8 cellular contexts compared by ENCODE assay signal in genomic region chr2:84495539-84496146, GRCh38. TPM values are rescaled to one million over a fixed set of nuclear protein-coding genes. Genes with fewer than 3 reads are reported as not detected.
DNase-seq lines count a peak whose midpoint lies in the region; ATAC-seq and TF ChIP-seq lines count a peak whose summit lies in the region.

No MANE protein-coding gene starts in this region.

- no peaks in the 10 kb centered on the region for H3K36me3 Mint-ChIP-seq in activated CD4-positive, alpha-beta memory T cell treated with anti-CD3 and anti-CD28 coated beads, Interleukin-2, amount 10 ng/mL, durations not matched to agents 7 days and 5 days (ENCODE audit: low read depth)
- no peaks in the 10 kb centered on the region for H3K36me3 Mint-ChIP-seq in activated CD4-positive, alpha-beta memory T cell treated with anti-CD3 and anti-CD28 coated beads for 36 hours

- H3K4me1 ChIP-seq in PC-9 (replicated peaks; ENCODE audit: insufficient read depth): no peaks in the 10 kb centered on the region

- H4K20me1 ChIP-seq in PC-9 (ENCODE audit: insufficient read depth): no peaks in the 10 kb centered on the region

- in situ Hi-C loops in brain microvascular endothelial cell (cut with HindIII; ENCODE audit: low pct_ligation_motif_present, low sequenced_read_pairs): no loop called here

- H3K27me3 ChIP-seq in PC-9 (ENCODE audit: insufficient read depth, low read depth) (no peaks in the 10 kb centered on the region), brain microvascular endothelial cell (replicated peaks) (no peaks in the 10 kb centered on the region)

- H3K9me3 Mint-ChIP-seq in activated CD4-positive, alpha-beta memory T cell treated with anti-CD3 and anti-CD28 coated beads, Interleukin-2, amount 10 ng/mL, durations not matched to agents 7 days and 5 days: no peaks in the 10 kb centered on the region
- H3K9me3 Mint-ChIP-seq in activated CD4-positive, alpha-beta memory T cell treated with anti-CD3 and anti-CD28 coated beads for 36 hours: no peaks in the 10 kb centered on the region
- peaks cover 0 to 6% of the 10 kb centered on the region in 2 donors for H3K9me3 Mint-ChIP-seq in stimulated activated naive CD8-positive, alpha-beta T cell treated with anti-CD3 and anti-CD28 coated beads, Interleukin-15, amount 100 ng/mL, for 72 hours

- no peak overlapping the region for H3K27ac ChIP-seq in PC-9
- no peak overlapping the region for H3K27ac ChIP-seq in brain microvascular endothelial cell

- no peak overlapping the region for H2AFZ ChIP-seq in PC-9

- H3F3A ChIP-seq in PC-9 (ENCODE audit: insufficient read depth, low read depth): no peaks in the 10 kb centered on the region

- H3K4me1 Mint-ChIP-seq in activated CD4-positive, alpha-beta memory T cell treated with anti-CD3 and anti-CD28 coated beads, Interleukin-2, amount 10 ng/mL, durations not matched to agents 7 days and 5 days: peaks cover 12% of the 10 kb centered on the region
- peaks cover 17% of the 10 kb centered on the region for H3K4me1 Mint-ChIP-seq in activated CD4-positive, alpha-beta memory T cell treated with anti-CD3 and anti-CD28 coated beads for 36 hours (ENCODE audit: low read depth)
- peaks cover 18% of the 10 kb centered on the region for H3K4me1 Mint-ChIP-seq in stimulated activated naive CD8-positive, alpha-beta T cell treated with anti-CD3 and anti-CD28 coated beads, Interleukin-15, amount 100 ng/mL, for 72 hours

- H3K9me3 ChIP-seq in PC-9 (ENCODE audit: insufficient read depth, low read depth): no peaks in the 10 kb centered on the region

- no peak overlapping the region for H3K4me3 Mint-ChIP-seq in activated CD4-positive, alpha-beta memory T cell treated with anti-CD3 and anti-CD28 coated beads, Interleukin-2, amount 10 ng/mL, durations not matched to agents 7 days and 5 days
- no peak overlapping the region for H3K4me3 Mint-ChIP-seq in activated CD4-positive, alpha-beta memory T cell treated with anti-CD3 and anti-CD28 coated beads for 36 hours
- H3K4me3 Mint-ChIP-seq in stimulated activated naive CD8-positive, alpha-beta T cell treated with anti-CD3 and anti-CD28 coated beads, Interleukin-15, amount 100 ng/mL, for 72 hours: peak overlapping the region; percentile 14 to 56

- TF ChIP-seq CTCF in PC-9 (conservative IDR thresholded peaks at IDR 0.05): peak; percentile 76
- peak; percentile 56 for TF ChIP-seq CTCF in brain microvascular endothelial cell (IDR thresholded peaks at IDR 0.05; ENCODE audit: low read depth, low read length, missing control alignments)

- ATAC-seq in GM21529 (IDR thresholded peaks at IDR 0.05; ENCODE audit: unreplicated experiment): peak; percentile 78
- peak; percentile 94 for ATAC-seq in stimulated activated naive CD8-positive, alpha-beta T cell treated with anti-CD3 and anti-CD28 coated beads, Interleukin-15, amount 100 ng/mL, for 72 hours

- no TSS peak for BruUV-seq in PC-9 (replicated peaks; lab: Mats Ljungman, UMichigan)

- CTCF ChIA-PET in activated CD4-positive, alpha-beta memory T cell treated with anti-CD3 and anti-CD28 coated beads, Interleukin-2, amount 10 ng/mL, durations not matched to agents 7 days and 5 days (lab: Charles Lee): interaction anchor here (1.8 to 2.6 kb wide), 2 partner anchors 387 to 430 kb away, joined by 4 to 10 read pairs; no protein-coding TSS in a partner anchor
- CTCF ChIA-PET in activated CD4-positive, alpha-beta memory T cell treated with anti-CD3 and anti-CD28 coated beads for 36 hours (lab: Charles Lee): interaction anchor here (1.0 to 5.2 kb wide), 2 partner anchors 369 to 386 kb away, joined by 3 to 25 read pairs; no protein-coding TSS in a partner anchor
- CTCF ChIA-PET in PC-9 (lab: Charles Lee): no interaction called here

- H3K79me2 ChIP-seq in PC-9 (ENCODE audit: low read depth): no peaks in the 10 kb centered on the region

- no peaks in the 10 kb centered on the region for H3K36me3 ChIP-seq in PC-9 (ENCODE audit: low read depth)
- no peaks in the 10 kb centered on the region for H3K36me3 ChIP-seq in brain microvascular endothelial cell (replicated peaks)

- H3K9me2 ChIP-seq in PC-9 (ENCODE audit: insufficient read depth): 0 out of 2 replicates have a peak, but pooled peaks cover 3% of the 10 kb centered on the region

- no peak overlapping the region for H3K27ac Mint-ChIP-seq in activated CD4-positive, alpha-beta memory T cell treated with anti-CD3 and anti-CD28 coated beads, Interleukin-2, amount 10 ng/mL, durations not matched to agents 7 days and 5 days
- no peak overlapping the region for H3K27ac Mint-ChIP-seq in activated CD4-positive, alpha-beta memory T cell treated with anti-CD3 and anti-CD28 coated beads for 36 hours
- peak overlapping the region in 1 of 2 donors; percentile 0 for H3K27ac Mint-ChIP-seq in stimulated activated naive CD8-positive, alpha-beta T cell treated with anti-CD3 and anti-CD28 coated beads, Interleukin-15, amount 100 ng/mL, for 72 hours

- H3K4me2 ChIP-seq in PC-9: no peak overlapping the region

- DNase-seq in activated CD4-positive, alpha-beta memory T cell treated with anti-CD3 and anti-CD28 coated beads, Interleukin-2, amount 10 ng/mL, durations not matched to agents 7 days and 5 days: peak; percentile 29
- no peak for DNase-seq in activated CD4-positive, alpha-beta memory T cell treated with anti-CD3 and anti-CD28 coated beads for 36 hours
- DNase-seq in Jurkat, Clone E6-1 (ENCODE audit: low read depth, low spot score): peak; percentile 68
- DNase-seq in PC-9 (no peak), brain microvascular endothelial cell (peak; percentile 40), iris pigment epithelial cell (ENCODE audit: low read depth) (peak; percentile 70)
- peak; percentile 37 to 46 for DNase-seq in stimulated activated naive CD8-positive, alpha-beta T cell treated with anti-CD3 and anti-CD28 coated beads, Interleukin-15, amount 100 ng/mL, for 72 hours

- no peaks in the 10 kb centered on the region for H3K27me3 Mint-ChIP-seq in activated CD4-positive, alpha-beta memory T cell treated with anti-CD3 and anti-CD28 coated beads, Interleukin-2, amount 10 ng/mL, durations not matched to agents 7 days and 5 days
- H3K27me3 Mint-ChIP-seq in activated CD4-positive, alpha-beta memory T cell treated with anti-CD3 and anti-CD28 coated beads for 36 hours: no peaks in the 10 kb centered on the region
- H3K27me3 Mint-ChIP-seq in stimulated activated naive CD8-positive, alpha-beta T cell treated with anti-CD3 and anti-CD28 coated beads, Interleukin-15, amount 100 ng/mL, for 72 hours: no peaks in the 10 kb centered on the region

- POLR2A ChIA-PET in activated CD4-positive, alpha-beta memory T cell treated with anti-CD3 and anti-CD28 coated beads, Interleukin-2, amount 10 ng/mL, durations not matched to agents 7 days and 5 days (lab: Charles Lee): no interaction called here
- POLR2A ChIA-PET in activated CD4-positive, alpha-beta memory T cell treated with anti-CD3 and anti-CD28 coated beads for 36 hours (lab: Charles Lee): no interaction called here
- POLR2A ChIA-PET in PC-9 (lab: Charles Lee; ENCODE audit: unreplicated experiment): no interaction called here

- no peak overlapping the region for H3K4me3 ChIP-seq in Jurkat, Clone E6-1 (ENCODE audit: low read length)
- H3K4me3 ChIP-seq in PC-9 (no peak overlapping the region), brain microvascular endothelial cell (ENCODE audit: low read depth, low read length) (no peak overlapping the region)

- intact Hi-C loops in activated CD4-positive, alpha-beta memory T cell treated with anti-CD3 and anti-CD28 coated beads for 36 hours (cut with micrococcal nuclease): loop anchor here (1.0 kb wide), 4 partner anchors 136 to 430 kb away; no protein-coding TSS in a partner anchor
- intact Hi-C loops in PC-9 (cut with micrococcal nuclease; ENCODE audit: unreplicated experiment): loop anchor here (1.0 to 10.0 kb wide), 3 partner anchors 139 to 430 kb away; no protein-coding TSS in a partner anchor

RNA-seq across cellular contexts. Expression of gene DNAH6, which starts 20.7 kb away (rescaled TPM):
- total RNA-seq in activated CD4-positive, alpha-beta memory T cell treated with anti-CD3 and anti-CD28 coated beads, Interleukin-2, amount 10 ng/mL, durations not matched to agents 7 days and 5 days: under 1 TPM; 0.45 to 0.50 TPM
- under 1 TPM; 0.33 to 0.85 TPM for total RNA-seq in activated CD4-positive, alpha-beta memory T cell treated with anti-CD3 and anti-CD28 coated beads for 36 hours
- polyA plus RNA-seq in Jurkat, Clone E6-1 (2012; ENCODE audit: insufficient read depth, insufficient read length): 0.44 TPM
- total RNA-seq in PC-9 (2021): not detected in 2 replicates

RNA-seq across cellular contexts. Expression of gene SUCLG1, which starts 36.6 kb away (rescaled TPM):
- 10 to 100 TPM; 66.1 to 69.0 TPM for total RNA-seq in activated CD4-positive, alpha-beta memory T cell treated with anti-CD3 and anti-CD28 coated beads, Interleukin-2, amount 10 ng/mL, durations not matched to agents 7 days and 5 days
- 10 to 100 TPM; 70.3 to 70.4 TPM for total RNA-seq in activated CD4-positive, alpha-beta memory T cell treated with anti-CD3 and anti-CD28 coated beads for 36 hours
- polyA plus RNA-seq in Jurkat, Clone E6-1 (2012; ENCODE audit: insufficient read depth, insufficient read length): 120 TPM
- total RNA-seq in PC-9 (2021): 42.1 and 59.5 TPM in 2 replicates

Comparison
In these comparisons a context has a peak if more than half of its experiments do, and no peak if none do; other contexts are left out.
1. DNase-seq: peak in activated CD4-positive, alpha-beta memory T cell treated with anti-CD3 and anti-CD28 coated beads, Interleukin-2, amount 10 ng/mL, durations not matched to agents 7 days and 5 days (single experiment), Jurkat, Clone E6-1 (single experiment), brain microvascular endothelial cell (single experiment), iris pigment epithelial cell (single experiment) and stimulated activated naive CD8-positive, alpha-beta T cell treated with anti-CD3 and anti-CD28 coated beads, Interleukin-15, amount 100 ng/mL, for 72 hours (2 of 2); none in activated CD4-positive, alpha-beta memory T cell treated with anti-CD3 and anti-CD28 coated beads for 36 hours (single experiment) and PC-9 (0 of 2).
2. H3K4me3 Mint-ChIP-seq: peak in stimulated activated naive CD8-positive, alpha-beta T cell treated with anti-CD3 and anti-CD28 coated beads, Interleukin-15, amount 100 ng/mL, for 72 hours (2 of 2); none in activated CD4-positive, alpha-beta memory T cell treated with anti-CD3 and anti-CD28 coated beads, Interleukin-2, amount 10 ng/mL, durations not matched to agents 7 days and 5 days (single experiment) and activated CD4-positive, alpha-beta memory T cell treated with anti-CD3 and anti-CD28 coated beads for 36 hours (single experiment).